8 cellular contexts compared by ENCODE assay signal in the genomic region with DNA sequence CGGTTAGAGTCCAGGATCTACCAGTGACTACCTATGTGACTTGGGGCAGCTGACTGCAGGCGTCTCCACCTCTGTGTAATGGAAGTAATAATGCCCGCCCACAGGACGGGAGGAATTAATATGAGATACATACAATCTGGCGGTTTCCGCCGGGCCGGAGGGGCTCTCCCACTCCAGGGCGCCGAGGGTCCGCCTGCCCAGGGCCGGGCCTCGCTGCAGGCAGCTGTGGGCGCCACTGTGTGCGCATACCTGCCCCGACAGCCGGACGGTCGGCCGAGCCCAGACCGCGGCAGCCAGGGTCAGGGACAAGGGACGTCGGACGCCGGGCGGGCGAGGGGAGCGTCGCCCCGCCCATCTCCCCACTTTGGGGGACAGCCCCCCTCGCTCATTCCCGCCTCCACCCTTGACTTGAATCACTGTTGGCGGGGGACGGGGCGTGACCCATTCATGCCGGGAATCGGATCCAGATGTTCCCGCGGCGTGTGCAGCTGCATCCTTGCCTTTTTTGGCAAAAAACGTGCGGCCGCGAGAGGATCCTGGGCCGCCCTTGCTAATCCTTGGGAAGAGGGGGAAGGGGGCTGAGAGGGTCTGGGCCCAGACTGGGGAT. TPM values are rescaled to one million over a fixed set of nuclear protein-coding genes. Genes with fewer than 3 reads are reported as not detected.
DNase-seq lines count a peak whose midpoint lies in the region; ATAC-seq lines count a peak whose summit lies in the region.

No MANE protein-coding gene starts in this region.

- DNase-seq in EL (peak; percentile 58), NCI-H69 (lab: John Stamatoyannopoulos, UW) (peak; percentile 56), dedifferentiated amniotic fluid mesenchymal stem cell (ENCODE audit: extremely low spot score) (peak; percentile 80), left lobe of liver (ENCODE audit: low spot score) (no peak), substantia nigra (lab: John Stamatoyannopoulos, UW) (peak in 3 of 49 donors; percentile 34 to 49 (median 40)), NOMO-1 treated with dmso at 0.1 percent for 144 hours (lab: John Stamatoyannopoulos, UW; ENCODE audit: unreplicated experiment) (no peak), DMS153 treated with DMSO at 0.1 percent for 48 hours (lab: John Stamatoyannopoulos, UW; ENCODE audit: unreplicated experiment) (no peak), putamen (ENCODE audit: low spot score) (no peak)

- peak; percentile 38 for ATAC-seq in left lobe of liver

- peak overlapping the region; percentile 30 for H3K27ac ChIP-seq in substantia nigra (ENCODE audit: low read depth, low read length, poor library complexity, severe bottlenecking)

RNA-seq across cellular contexts. Expression of a gene that starts 6.1 kb away (rescaled TPM):
- total RNA-seq in left lobe of liver: 21.0 TPM

RNA-seq across cellular contexts. Expression of a gene that starts 9.4 kb away (rescaled TPM):
- 2.3 TPM for total RNA-seq in left lobe of liver

RNA-seq across cellular contexts. Expression of a gene that starts 16.7 kb away (rescaled TPM):
- total RNA-seq in left lobe of liver: 8.2 TPM

RNA-seq across cellular contexts. Expression of a gene that starts 49.0 kb away (rescaled TPM):
- 19.4 TPM for total RNA-seq in left lobe of liver

RNA-seq across cellular contexts. Expression of a gene that starts 50.7 kb away (rescaled TPM):
- 0.08 TPM for total RNA-seq in left lobe of liver

Comparison
In these comparisons a context has a peak if more than half of its experiments do, and no peak if none do; other contexts are left out.
1. DNase-seq: peak in EL (single experiment), NCI-H69 (single experiment) and dedifferentiated amniotic fluid mesenchymal stem cell (single experiment); none in left lobe of liver (single experiment), NOMO-1 treated with dmso at 0.1 percent for 144 hours (single experiment), DMS153 treated with DMSO at 0.1 percent for 48 hours (single experiment) and putamen (single experiment).